In the genomic region with DNA sequence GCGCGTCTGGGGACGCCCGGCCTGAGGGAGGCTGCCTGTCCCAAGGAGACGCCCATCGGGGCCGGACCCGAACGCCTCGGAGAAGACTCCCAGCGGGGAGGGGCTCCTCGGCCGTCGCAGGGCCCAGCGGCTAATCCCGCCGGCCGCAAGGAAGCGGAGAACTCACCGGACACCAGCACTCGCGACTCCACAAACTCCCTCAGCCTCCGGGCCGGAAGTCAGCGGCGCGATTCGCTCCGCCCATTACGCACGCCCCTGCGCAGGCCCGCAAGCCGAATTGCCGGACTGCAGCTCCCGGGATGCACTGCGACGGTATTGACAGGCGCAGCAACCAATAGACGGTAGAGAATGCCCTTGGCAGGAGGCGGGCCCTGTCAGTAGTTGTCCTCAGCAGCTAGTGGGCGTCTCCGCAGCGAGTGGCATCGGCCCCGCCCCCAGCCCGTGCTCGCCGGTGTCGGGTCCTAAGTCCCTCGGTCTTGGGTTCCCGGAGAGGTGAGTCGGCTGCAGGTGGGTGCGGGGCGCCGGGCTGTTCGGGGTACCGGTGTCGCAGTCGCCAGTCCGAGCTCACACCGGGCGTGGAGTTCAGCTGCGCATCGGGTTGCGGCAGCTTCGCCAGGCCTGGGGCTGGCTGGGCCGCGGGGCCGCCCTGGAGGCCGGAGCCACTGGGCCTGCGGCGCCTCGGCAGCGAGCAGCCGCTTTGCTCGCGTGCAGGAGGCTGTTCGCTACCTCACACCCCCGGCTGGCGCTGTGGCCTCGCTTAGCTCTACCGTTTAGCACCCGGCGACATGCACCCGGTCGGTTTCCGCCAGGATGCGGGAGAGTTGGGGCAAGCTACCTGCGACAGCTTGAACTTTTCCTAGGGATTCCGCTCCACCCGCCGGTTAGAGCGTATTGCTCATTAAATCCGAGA, we compare ENCODE assay signal across 1 cellular context.
TF ChIP-seq lines count a peak whose summit lies in the region.

Gene ZNF174, plus strand, starts transcription at position 437 of the 910 bp plus-strand sequence. CDS start 790 bp downstream, outside the sequence.
Gene ZSCAN32, minus strand, starts transcription at position 226 of the 910 bp plus-strand sequence. CDS start 3,447 bp downstream, outside the sequence.

TF ChIP-seq in HCT116, 20 proteins besides CTCF, POLR2A, EP300 and RAD21 (continued from another document):
- TF ChIP-seq ZBTB33 (IDR thresholded peaks at IDR 0.05; ENCODE audit: extremely low read depth, insufficient replicate concordance, low read length), result no peak
- peak; percentile 73 for TF ChIP-seq EGR1 (IDR thresholded peaks at IDR 0.05; ENCODE audit: low read depth)
- TF ChIP-seq JUND (IDR thresholded peaks at IDR 0.05), result no peak
- TF ChIP-seq CBX3 (IDR thresholded peaks at IDR 0.05; ENCODE audit: low read depth), result peak; percentile 93
- TF ChIP-seq, protein P1, sequence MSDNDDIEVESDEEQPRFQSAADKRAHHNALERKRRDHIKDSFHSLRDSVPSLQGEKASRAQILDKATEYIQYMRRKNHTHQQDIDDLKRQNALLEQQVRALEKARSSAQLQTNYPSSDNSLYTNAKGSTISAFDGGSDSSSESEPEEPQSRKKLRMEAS (IDR thresholded peaks at IDR 0.05), result peak; percentile 86
- peak; percentile 94 for TF ChIP-seq POLR2AphosphoS5 (IDR thresholded peaks at IDR 0.05; ENCODE audit: low read depth, low read length)
- no peak for TF ChIP-seq ATF3 (IDR thresholded peaks at IDR 0.05)
- TF ChIP-seq ELF1 (IDR thresholded peaks at IDR 0.05; ENCODE audit: borderline replicate concordance, low read depth), result peak; percentile 91
- TF ChIP-seq SP1 (IDR thresholded peaks at IDR 0.05; ENCODE audit: low read depth), result peak; percentile 100
- TF ChIP-seq FOSL1 (IDR thresholded peaks at IDR 0.05; ENCODE audit: low read depth), result peak; percentile 89
- peak; percentile 94 for TF ChIP-seq SIN3A (IDR thresholded peaks at IDR 0.05; ENCODE audit: low read depth)
